In genomic region chr7:116582164-116582732, GRCh38 we compare ENCODE assay signal across 12 cellular contexts. TPM values are rescaled to one million over a fixed set of nuclear protein-coding genes. Genes with fewer than 3 reads are reported as not detected.
DNase-seq lines count a peak whose midpoint lies in the region; ATAC-seq and TF ChIP-seq lines count a peak whose summit lies in the region.
"Had no signal": no experiment of that assay in that cellular context is flagged by ENCODE, and none has a peak within 500 bp of the region (broad histone marks: within the 10 kb centered on the region; RNA-seq: fewer than 3 reads in every experiment).

No MANE protein-coding gene starts in this region.

- no peak for TF ChIP-seq POLR2A in transverse colon (IDR thresholded peaks at IDR 0.05)

- peak; percentile 66 for TF ChIP-seq CTCF in AG10803 (conservative IDR thresholded peaks at IDR 0.05; ENCODE audit: low read length)
- TF ChIP-seq CTCF in Panc1 (IDR thresholded peaks at IDR 0.05) = no peak
- peak; percentile 3 for TF ChIP-seq CTCF in epithelial cell of esophagus (IDR thresholded peaks at IDR 0.05; ENCODE audit: insufficient read depth, low read depth, low read length, missing control alignments)
- peak; percentile 44 for TF ChIP-seq CTCF in osteocyte (IDR thresholded peaks at IDR 0.05)
- TF ChIP-seq CTCF in transverse colon (IDR thresholded peaks at IDR 0.05) = no peak

- intact Hi-C loops in Panc1 (cut with micrococcal nuclease; ENCODE audit: unreplicated experiment) (loop anchor here (10.0 kb wide), 1 partner anchor 227 kb away; no protein-coding TSS in a partner anchor), transverse colon (cut with DNase I; ENCODE audit: low total_unique reads) (loop anchor here (10.0 kb wide), 2 partner anchors 57 to 407 kb away; partner anchors contain the start of gene CAV1)

- peaks cover 12% of the 10 kb centered on the region; the same call in 1 of the 2 replicates for H3K4me1 ChIP-seq in Panc1 (ENCODE audit: control insufficient read depth, insufficient read depth, low read length)
- H3K4me1 ChIP-seq in transverse colon = peaks cover 0 to 4% (median 0%) of the 10 kb centered on the region in 4 donors
- H3K4me1 ChIP-seq: adrenal gland had no signal

- no peaks in the 10 kb centered on the region for H3K9me3 ChIP-seq in Panc1 (ENCODE audit: control insufficient read depth, insufficient read depth, low read depth, low read length)
- no peaks in the 10 kb centered on the region for H3K9me3 ChIP-seq in transverse colon
- H3K9me3 ChIP-seq: adrenal gland had no signal

- H3K27ac Mint-ChIP-seq in osteocyte (ENCODE audit: unreplicated experiment) = peak overlapping the region; percentile 100
- no peak overlapping the region for H3K27ac Mint-ChIP-seq in activated T-cell treated with anti-CD3 and anti-CD28 coated beads, Interleukin-2, amount 50 U/mL, for 24 hours

- no peaks in the 10 kb centered on the region for H3K27me3 ChIP-seq in Panc1 (ENCODE audit: control insufficient read depth, insufficient read depth, low read length)
- H3K27me3 ChIP-seq in transverse colon = no peaks in the 10 kb centered on the region
- H3K27me3 ChIP-seq: adrenal gland had no signal

- H3K4me1 Mint-ChIP-seq in osteocyte (ENCODE audit: unreplicated experiment) = peaks cover 62% of the 10 kb centered on the region
- H3K4me1 Mint-ChIP-seq in activated T-cell treated with anti-CD3 and anti-CD28 coated beads, Interleukin-2, amount 50 U/mL, for 24 hours (ENCODE audit: low read depth) = peaks cover 26% of the 10 kb centered on the region

- H3K27ac ChIP-seq in Panc1 (ENCODE audit: low read length) (peak overlapping the region; percentile 74), transverse colon (peak overlapping the region in 2 of 4 donors; percentile 4 to 54)
- H3K27ac ChIP-seq: adrenal gland had no signal

- H3K27me3 Mint-ChIP-seq in osteocyte (ENCODE audit: unreplicated experiment) = no peaks in the 10 kb centered on the region
- H3K27me3 Mint-ChIP-seq in activated T-cell treated with anti-CD3 and anti-CD28 coated beads, Interleukin-2, amount 50 U/mL, for 24 hours = no peaks in the 10 kb centered on the region

- H3K36me3 Mint-ChIP-seq in osteocyte (ENCODE audit: unreplicated experiment) = no peaks in the 10 kb centered on the region
- no peaks in the 10 kb centered on the region for H3K36me3 Mint-ChIP-seq in activated T-cell treated with anti-CD3 and anti-CD28 coated beads, Interleukin-2, amount 50 U/mL, for 24 hours (ENCODE audit: low read depth)

- H3K36me3 ChIP-seq in Panc1 (ENCODE audit: control insufficient read depth, insufficient read depth, low read length) (no peaks in the 10 kb centered on the region), transverse colon (no peaks in the 10 kb centered on the region)
- H3K36me3 ChIP-seq: adrenal gland had no signal

- H3K4me3 ChIP-seq in AG10803 (ENCODE audit: low read length) (no peak overlapping the region), Panc1 (ENCODE audit: low read depth in 2 of 2, low read length in 2 of 2) (no peak overlapping the region), epithelial cell of esophagus (ENCODE audit: low read length) (no peak overlapping the region), transverse colon (no peak overlapping the region)
- H3K4me3 ChIP-seq: adrenal gland had no signal

- H3K9me3 Mint-ChIP-seq in osteocyte (ENCODE audit: unreplicated experiment) = peaks cover 3% of the 10 kb centered on the region
- H3K9me3 Mint-ChIP-seq in activated T-cell treated with anti-CD3 and anti-CD28 coated beads, Interleukin-2, amount 50 U/mL, for 24 hours = no peaks in the 10 kb centered on the region

- peak; percentile 75 for DNase-seq in AG10803 (ENCODE audit: low read depth)
- DNase-seq in Panc1 (ENCODE audit: low read depth, low spot score) = no peak
- no peak for DNase-seq in epithelial cell of esophagus (ENCODE audit: low read depth)
- DNase-seq in osteocyte (ENCODE audit: extremely low spot score, unreplicated experiment) = no peak
- no peak for DNase-seq in transverse colon
- DNase-seq in activated T-cell treated with anti-CD3 and anti-CD28 coated beads, Interleukin-2, amount 50 U/mL, for 24 hours = no peak
- DNase-seq: adrenal gland; NCI-H1694; stimulated activated CD4-positive, alpha-beta T cell treated with anti-CD3 and anti-CD28 coated beads, Interleukin-4, amount 100 ng/mL, for 1 hour; substantia nigra had no signal

- BruUV-seq in Panc1 (replicated peaks; lab: Mats Ljungman, UMichigan) = no TSS peak

- POLR2A ChIA-PET in Panc1 (lab: Charles Lee) = no interaction called here

- CTCF ChIA-PET in Panc1 (lab: Charles Lee) = interaction anchor here (0.5 to 1.2 kb wide), 4 partner anchors 11 to 402 kb away, joined by 3 to 7 read pairs (median 3); no protein-coding TSS in a partner anchor

- TF ChIP-seq EP300 in transverse colon (IDR thresholded peaks at IDR 0.05; ENCODE audit: low read depth) = no peak

- in situ Hi-C loops in Panc1 (cut with HindIII; ENCODE audit: low pct_unique_long_range_greater_than_20kb, low sequenced_read_pairs) = no loop called here
- in situ Hi-C loops in transverse colon (cut with MboI; ENCODE audit: low pct_ligation_motif_present in 1 of 4, low pct_unique_long_range_greater_than_20kb in 1 of 4, low sequenced_read_pairs in 3 of 4) = loop anchor here in 1 of 4 donors (25.0 kb wide), 1 partner anchor 320 kb away; no protein-coding TSS in a partner anchor

- ATAC-seq in Panc1 (peak; percentile 39; the same call in 1 of the 2 replicates), GM21737 (IDR thresholded peaks at IDR 0.05; ENCODE audit: unreplicated experiment) (no peak), HG03432 (IDR thresholded peaks at IDR 0.05; ENCODE audit: unreplicated experiment) (no peak)

- H3K4me3 Mint-ChIP-seq in osteocyte (ENCODE audit: unreplicated experiment) = no peak overlapping the region
- H3K4me3 Mint-ChIP-seq in activated T-cell treated with anti-CD3 and anti-CD28 coated beads, Interleukin-2, amount 50 U/mL, for 24 hours = no peak overlapping the region

- 84 to 88% methylated on average over 3 to 4 of the region's 4 CpGs for WGBS in transverse colon (ENCODE audit: low coverage in 1 of 2), 2 donors

RNA-seq across cellular contexts. Expression of gene CAV1, which starts 57.4 kb away (rescaled TPM):
- total RNA-seq in Panc1 (2021; ENCODE audit: unreplicated experiment) (496 TPM), osteocyte (492 and 502 TPM in 2 replicates), transverse colon (10 to 100 TPM; 52.2 to 73.8 (median 62.2) TPM)
- 465 TPM for polyA plus RNA-seq in Panc1 (2012; ENCODE audit: insufficient read length)

Comparison
In these comparisons a context has a peak if more than half of its experiments do, and no peak if none do; other contexts are left out.
1. CTCF ChIP-seq: peak in AG10803 (single experiment), epithelial cell of esophagus (single experiment) and osteocyte (single experiment); none in Panc1 (single experiment) and transverse colon (0 of 5).